ENCODE assay signal across 4 cellular contexts in genomic region chr13:64371045-64371444, GRCh38.
TF ChIP-seq lines count a peak whose summit lies in the region.

No MANE protein-coding gene starts in this region.

TF ChIP-seq in IMR-90, 13 proteins besides CTCF, POLR2A, EP300 and RAD21:
- no peak for TF ChIP-seq NFE2L2 (IDR thresholded peaks at IDR 0.05; ENCODE audit: low read depth, low read length)
- no peak for TF ChIP-seq RFX5 (IDR thresholded peaks at IDR 0.05; ENCODE audit: low read depth, low read length)
- TF ChIP-seq CEBPB (IDR thresholded peaks at IDR 0.05; ENCODE audit: low read depth, low read length) = no peak
- TF ChIP-seq CHD1 (IDR thresholded peaks at IDR 0.05; ENCODE audit: low read depth, low read length) = no peak
- TF ChIP-seq MXI1 (IDR thresholded peaks at IDR 0.05; ENCODE audit: borderline replicate concordance, low read depth, low read length) = no peak
- TF ChIP-seq BHLHE40 (IDR thresholded peaks at IDR 0.05; ENCODE audit: low read depth, low read length) = no peak
- TF ChIP-seq MAZ (IDR thresholded peaks at IDR 0.05; ENCODE audit: borderline replicate concordance, low read depth, low read length) = no peak
- TF ChIP-seq RCOR1 (IDR thresholded peaks at IDR 0.05; ENCODE audit: insufficient replicate concordance, low read length) = no peak
- TF ChIP-seq SMC3 (IDR thresholded peaks at IDR 0.05; ENCODE audit: low read depth, low read length) = no peak
- TF ChIP-seq MAFK (IDR thresholded peaks at IDR 0.05; ENCODE audit: low read depth, low read length) = no peak
- no peak for TF ChIP-seq FOS (IDR thresholded peaks at IDR 0.05; ENCODE audit: low read depth, low read length)
- TF ChIP-seq, protein P1, sequence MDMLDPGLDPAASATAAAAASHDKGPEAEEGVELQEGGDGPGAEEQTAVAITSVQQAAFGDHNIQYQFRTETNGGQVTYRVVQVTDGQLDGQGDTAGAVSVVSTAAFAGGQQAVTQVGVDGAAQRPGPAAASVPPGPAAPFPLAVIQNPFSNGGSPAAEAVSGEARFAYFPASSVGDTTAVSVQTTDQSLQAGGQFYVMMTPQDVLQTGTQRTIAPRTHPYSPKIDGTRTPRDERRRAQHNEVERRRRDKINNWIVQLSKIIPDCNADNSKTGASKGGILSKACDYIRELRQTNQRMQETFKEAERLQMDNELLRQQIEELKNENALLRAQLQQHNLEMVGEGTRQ (IDR thresholded peaks at IDR 0.05; ENCODE audit: low read depth, low read length) = no peak
- TF ChIP-seq ELK1 (IDR thresholded peaks at IDR 0.05; ENCODE audit: borderline replicate concordance, low read depth, low read length) = no peak

TF ChIP-seq in WTC11, 78 proteins besides CTCF, POLR2A, EP300 and RAD21:
- TF ChIP-seq, protein P2, sequence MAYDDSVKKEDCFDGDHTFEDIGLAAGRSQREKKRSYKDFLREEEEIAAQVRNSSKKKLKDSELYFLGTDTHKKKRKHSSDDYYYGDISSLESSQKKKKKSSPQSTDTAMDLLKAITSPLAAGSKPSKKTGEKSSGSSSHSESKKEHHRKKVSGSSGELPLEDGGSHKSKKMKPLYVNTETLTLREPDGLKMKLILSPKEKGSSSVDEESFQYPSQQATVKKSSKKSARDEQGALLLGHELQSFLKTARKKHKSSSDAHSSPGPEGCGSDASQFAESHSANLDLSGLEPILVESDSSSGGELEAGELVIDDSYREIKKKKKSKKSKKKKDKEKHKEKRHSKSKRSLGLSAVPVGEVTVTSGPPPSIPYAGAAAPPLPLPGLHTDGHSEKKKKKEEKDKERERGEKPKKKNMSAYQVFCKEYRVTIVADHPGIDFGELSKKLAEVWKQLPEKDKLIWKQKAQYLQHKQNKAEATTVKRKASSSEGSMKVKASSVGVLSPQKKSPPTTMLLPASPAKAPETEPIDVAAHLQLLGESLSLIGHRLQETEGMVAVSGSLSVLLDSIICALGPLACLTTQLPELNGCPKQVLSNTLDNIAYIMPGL (CRISPR knock-in tag; IDR thresholded peaks at IDR 0.05) = no peak
- TF ChIP-seq ZNF121 (CRISPR knock-in tag; IDR thresholded peaks at IDR 0.05) (no peak), NR3C1 (CRISPR knock-in tag; conservative IDR thresholded peaks at IDR 0.05; ENCODE audit: low read depth) (no peak), KAT7 (CRISPR knock-in tag; IDR thresholded peaks at IDR 0.05; ENCODE audit: borderline replicate concordance) (no peak), FOXK1 (CRISPR knock-in tag; IDR thresholded peaks at IDR 0.05) (no peak), RELA (CRISPR knock-in tag; IDR thresholded peaks at IDR 0.05; ENCODE audit: borderline replicate concordance) (no peak), STAT6 (CRISPR knock-in tag; conservative IDR thresholded peaks at IDR 0.05; ENCODE audit: low read depth) (no peak), NFE2L1 (CRISPR knock-in tag; IDR thresholded peaks at IDR 0.05) (no peak), GABPB1 (CRISPR knock-in tag; IDR thresholded peaks at IDR 0.05) (no peak)
- TF ChIP-seq, protein P3, sequence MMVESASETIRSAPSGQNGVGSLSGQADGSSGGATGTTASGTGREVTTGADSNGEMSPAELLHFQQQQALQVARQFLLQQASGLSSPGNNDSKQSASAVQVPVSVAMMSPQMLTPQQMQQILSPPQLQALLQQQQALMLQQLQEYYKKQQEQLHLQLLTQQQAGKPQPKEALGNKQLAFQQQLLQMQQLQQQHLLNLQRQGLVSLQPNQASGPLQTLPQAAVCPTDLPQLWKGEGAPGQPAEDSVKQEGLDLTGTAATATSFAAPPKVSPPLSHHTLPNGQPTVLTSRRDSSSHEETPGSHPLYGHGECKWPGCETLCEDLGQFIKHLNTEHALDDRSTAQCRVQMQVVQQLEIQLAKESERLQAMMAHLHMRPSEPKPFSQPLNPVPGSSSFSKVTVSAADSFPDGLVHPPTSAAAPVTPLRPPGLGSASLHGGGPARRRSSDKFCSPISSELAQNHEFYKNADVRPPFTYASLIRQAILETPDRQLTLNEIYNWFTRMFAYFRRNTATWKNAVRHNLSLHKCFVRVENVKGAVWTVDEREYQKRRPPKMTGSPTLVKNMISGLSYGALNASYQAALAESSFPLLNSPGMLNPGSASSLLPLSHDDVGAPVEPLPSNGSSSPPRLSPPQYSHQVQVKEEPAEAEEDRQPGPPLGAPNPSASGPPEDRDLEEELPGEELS (CRISPR knock-in tag; IDR thresholded peaks at IDR 0.05) = no peak

TF ChIP-seq in HEK293T, 16 proteins besides CTCF, POLR2A, EP300 and RAD21 (continued from another document):
- TF ChIP-seq NFRKB (IDR thresholded peaks at IDR 0.05) (no peak), L3MBTL2 (conservative IDR thresholded peaks at IDR 0.05) (no peak), SUZ12 (IDR thresholded peaks at IDR 0.05) (no peak), BHLHE40 (IDR thresholded peaks at IDR 0.05; ENCODE audit: borderline replicate concordance) (no peak), FOXK2 (IDR thresholded peaks at IDR 0.05) (no peak)
TF ChIP-seq in HEK293T: peak in this region for 0.

TF ChIP-seq in GM23338, 12 proteins besides CTCF, POLR2A, EP300 and RAD21:
- TF ChIP-seq NANOG (IDR thresholded peaks at IDR 0.05; ENCODE audit: borderline replicate concordance) (no peak), POLR2AphosphoS5 (IDR thresholded peaks at IDR 0.05; ENCODE audit: low read depth) (no peak), EZH2 (IDR thresholded peaks at IDR 0.05; ENCODE audit: low read depth, unreplicated experiment) (no peak), ETS1 (IDR thresholded peaks at IDR 0.05) (no peak), EZH2phosphoT487 (IDR thresholded peaks at IDR 0.05; ENCODE audit: unreplicated experiment) (no peak), ZNF114 (CRISPR knock-in tag; IDR thresholded peaks at IDR 0.05) (no peak), JUNB (IDR thresholded peaks at IDR 0.05; ENCODE audit: unreplicated experiment) (no peak)
- TF ChIP-seq, protein P4, sequence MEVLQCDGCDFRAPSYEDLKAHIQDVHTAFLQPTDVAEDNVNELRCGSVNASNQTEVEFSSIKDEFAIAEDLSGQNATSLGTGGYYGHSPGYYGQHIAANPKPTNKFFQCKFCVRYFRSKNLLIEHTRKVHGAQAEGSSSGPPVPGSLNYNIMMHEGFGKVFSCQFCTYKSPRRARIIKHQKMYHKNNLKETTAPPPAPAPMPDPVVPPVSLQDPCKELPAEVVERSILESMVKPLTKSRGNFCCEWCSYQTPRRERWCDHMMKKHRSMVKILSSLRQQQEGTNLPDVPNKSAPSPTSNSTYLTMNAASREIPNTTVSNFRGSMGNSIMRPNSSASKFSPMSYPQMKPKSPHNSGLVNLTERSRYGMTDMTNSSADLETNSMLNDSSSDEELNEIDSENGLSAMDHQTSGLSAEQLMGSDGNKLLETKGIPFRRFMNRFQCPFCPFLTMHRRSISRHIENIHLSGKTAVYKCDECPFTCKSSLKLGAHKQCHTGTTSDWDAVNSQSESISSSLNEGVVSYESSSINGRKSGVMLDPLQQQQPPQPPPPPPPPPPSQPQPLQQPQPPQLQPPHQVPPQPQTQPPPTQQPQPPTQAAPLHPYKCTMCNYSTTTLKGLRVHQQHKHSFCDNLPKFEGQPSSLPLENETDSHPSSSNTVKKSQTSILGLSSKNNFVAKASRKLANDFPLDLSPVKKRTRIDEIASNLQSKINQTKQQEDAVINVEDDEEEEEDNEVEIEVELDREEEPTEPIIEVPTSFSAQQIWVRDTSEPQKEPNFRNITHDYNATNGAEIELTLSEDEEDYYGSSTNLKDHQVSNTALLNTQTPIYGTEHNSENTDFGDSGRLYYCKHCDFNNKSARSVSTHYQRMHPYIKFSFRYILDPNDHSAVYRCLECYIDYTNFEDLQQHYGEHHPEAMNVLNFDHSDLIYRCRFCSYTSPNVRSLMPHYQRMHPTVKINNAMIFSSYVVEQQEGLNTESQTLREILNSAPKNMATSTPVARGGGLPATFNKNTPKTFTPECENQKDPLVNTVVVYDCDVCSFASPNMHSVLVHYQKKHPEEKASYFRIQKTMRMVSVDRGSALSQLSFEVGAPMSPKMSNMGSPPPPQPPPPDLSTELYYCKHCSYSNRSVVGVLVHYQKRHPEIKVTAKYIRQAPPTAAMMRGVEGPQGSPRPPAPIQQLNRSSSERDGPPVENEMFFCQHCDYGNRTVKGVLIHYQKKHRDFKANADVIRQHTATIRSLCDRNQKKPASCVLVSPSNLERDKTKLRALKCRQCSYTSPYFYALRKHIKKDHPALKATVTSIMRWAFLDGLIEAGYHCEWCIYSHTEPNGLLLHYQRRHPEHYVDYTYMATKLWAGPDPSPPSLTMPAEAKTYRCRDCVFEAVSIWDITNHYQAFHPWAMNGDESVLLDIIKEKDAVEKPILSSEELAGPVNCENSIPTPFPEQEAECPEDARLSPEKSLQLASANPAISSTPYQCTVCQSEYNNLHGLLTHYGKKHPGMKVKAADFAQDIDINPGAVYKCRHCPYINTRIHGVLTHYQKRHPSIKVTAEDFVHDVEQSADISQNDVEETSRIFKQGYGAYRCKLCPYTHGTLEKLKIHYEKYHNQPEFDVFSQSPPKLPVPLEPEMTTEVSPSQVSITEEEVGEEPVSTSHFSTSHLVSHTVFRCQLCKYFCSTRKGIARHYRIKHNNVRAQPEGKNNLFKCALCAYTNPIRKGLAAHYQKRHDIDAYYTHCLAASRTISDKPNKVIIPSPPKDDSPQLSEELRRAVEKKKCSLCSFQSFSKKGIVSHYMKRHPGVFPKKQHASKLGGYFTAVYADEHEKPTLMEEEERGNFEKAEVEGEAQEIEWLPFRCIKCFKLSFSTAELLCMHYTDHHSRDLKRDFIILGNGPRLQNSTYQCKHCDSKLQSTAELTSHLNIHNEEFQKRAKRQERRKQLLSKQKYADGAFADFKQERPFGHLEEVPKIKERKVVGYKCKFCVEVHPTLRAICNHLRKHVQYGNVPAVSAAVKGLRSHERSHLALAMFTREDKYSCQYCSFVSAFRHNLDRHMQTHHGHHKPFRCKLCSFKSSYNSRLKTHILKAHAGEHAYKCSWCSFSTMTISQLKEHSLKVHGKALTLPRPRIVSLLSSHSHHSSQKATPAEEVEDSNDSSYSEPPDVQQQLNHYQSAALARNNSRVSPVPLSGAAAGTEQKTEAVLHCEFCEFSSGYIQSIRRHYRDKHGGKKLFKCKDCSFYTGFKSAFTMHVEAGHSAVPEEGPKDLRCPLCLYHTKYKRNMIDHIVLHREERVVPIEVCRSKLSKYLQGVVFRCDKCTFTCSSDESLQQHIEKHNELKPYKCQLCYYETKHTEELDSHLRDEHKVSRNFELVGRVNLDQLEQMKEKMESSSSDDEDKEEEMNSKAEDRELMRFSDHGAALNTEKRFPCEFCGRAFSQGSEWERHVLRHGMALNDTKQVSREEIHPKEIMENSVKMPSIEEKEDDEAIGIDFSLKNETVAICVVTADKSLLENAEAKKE (CRISPR knock-in tag; IDR thresholded peaks at IDR 0.05) = no peak
